1 cellular context compared by ENCODE assay signal in the genomic region with DNA sequence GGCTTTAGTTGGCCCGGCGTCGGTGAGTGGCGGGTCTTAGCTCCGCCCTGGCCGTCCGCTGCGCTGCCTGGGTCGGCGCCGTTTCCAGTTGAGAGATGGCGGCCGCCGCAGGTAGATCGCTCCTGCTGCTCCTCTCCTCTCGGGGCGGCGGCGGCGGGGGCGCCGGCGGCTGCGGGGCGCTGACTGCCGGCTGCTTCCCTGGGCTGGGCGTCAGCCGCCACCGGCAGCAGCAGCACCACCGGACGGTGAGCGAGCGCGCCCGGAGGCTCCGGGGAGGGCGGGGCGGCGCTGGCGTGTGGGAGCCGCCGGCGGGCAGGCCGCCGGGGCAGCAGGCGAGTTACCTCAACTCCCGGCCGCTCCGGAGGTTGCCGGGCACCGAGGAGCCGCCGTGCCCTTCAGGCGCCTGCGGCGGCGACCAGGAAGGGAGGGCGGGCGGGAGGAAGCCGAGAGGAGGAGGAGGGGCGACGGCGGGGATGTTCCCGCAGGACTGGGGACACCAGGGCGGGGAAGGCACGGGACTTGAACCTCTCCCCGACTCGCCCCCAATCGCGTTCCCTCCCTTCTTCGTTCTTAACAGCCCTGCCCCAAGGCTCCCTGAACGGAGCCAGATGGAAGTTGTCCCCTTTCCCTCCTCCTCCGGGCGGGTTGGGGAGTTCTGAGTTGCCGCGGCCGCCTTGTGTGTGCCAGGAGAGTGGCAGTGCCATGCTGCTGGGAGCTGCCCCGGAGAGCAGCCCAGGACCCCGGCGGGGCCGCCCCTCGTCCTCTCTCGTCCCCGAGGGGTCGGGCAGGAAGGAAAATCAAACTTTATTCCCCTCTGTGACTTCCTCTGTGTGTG.
A peak's percentile ranks its signal among the peaks of the same experiment; 100 is the strongest.
TF ChIP-seq lines count a peak whose summit lies in the region.

A gene with protein sequence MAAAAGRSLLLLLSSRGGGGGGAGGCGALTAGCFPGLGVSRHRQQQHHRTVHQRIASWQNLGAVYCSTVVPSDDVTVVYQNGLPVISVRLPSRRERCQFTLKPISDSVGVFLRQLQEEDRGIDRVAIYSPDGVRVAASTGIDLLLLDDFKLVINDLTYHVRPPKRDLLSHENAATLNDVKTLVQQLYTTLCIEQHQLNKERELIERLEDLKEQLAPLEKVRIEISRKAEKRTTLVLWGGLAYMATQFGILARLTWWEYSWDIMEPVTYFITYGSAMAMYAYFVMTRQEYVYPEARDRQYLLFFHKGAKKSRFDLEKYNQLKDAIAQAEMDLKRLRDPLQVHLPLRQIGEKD (plus strand): TSS at position 87 of the 835 bp plus-strand sequence. CDS start 9 bp downstream, at position 96.

TF ChIP-seq in GM12878, 131 proteins besides CTCF, POLR2A, EP300 and RAD21:
- no peak; the same call in 1 of the 2 replicates for TF ChIP-seq CHD2 (IDR thresholded peaks at IDR 0.05; ENCODE audit: borderline replicate concordance, low read depth, low read length)
- TF ChIP-seq PKNOX1 (IDR thresholded peaks at IDR 0.05) = peak; percentile 98
- 0 out of 2 replicates have a peak, but pooled peaks have one; percentile 57 for TF ChIP-seq SMAD5 (IDR thresholded peaks at IDR 0.05; ENCODE audit: low read depth)
- TF ChIP-seq KDM1A (IDR thresholded peaks at IDR 0.05; ENCODE audit: borderline replicate concordance) = no peak
- TF ChIP-seq ZSCAN29 (IDR thresholded peaks at IDR 0.05) = 0 out of 2 replicates have a peak, but pooled peaks have one; percentile 60
- peak; percentile 69 for TF ChIP-seq REST (IDR thresholded peaks at IDR 0.05; ENCODE audit: low read depth, low read length)
- TF ChIP-seq BHLHE40 (IDR thresholded peaks at IDR 0.05; ENCODE audit: borderline replicate concordance in 1 of 2, low read depth in 2 of 2, low read length in 1 of 2) = peak; percentile 44 to 84; a peak in 3 of 4 replicates
- no peak for TF ChIP-seq IRF4 (IDR thresholded peaks at IDR 0.05; ENCODE audit: low read depth, low read length)
- TF ChIP-seq, protein P1, sequence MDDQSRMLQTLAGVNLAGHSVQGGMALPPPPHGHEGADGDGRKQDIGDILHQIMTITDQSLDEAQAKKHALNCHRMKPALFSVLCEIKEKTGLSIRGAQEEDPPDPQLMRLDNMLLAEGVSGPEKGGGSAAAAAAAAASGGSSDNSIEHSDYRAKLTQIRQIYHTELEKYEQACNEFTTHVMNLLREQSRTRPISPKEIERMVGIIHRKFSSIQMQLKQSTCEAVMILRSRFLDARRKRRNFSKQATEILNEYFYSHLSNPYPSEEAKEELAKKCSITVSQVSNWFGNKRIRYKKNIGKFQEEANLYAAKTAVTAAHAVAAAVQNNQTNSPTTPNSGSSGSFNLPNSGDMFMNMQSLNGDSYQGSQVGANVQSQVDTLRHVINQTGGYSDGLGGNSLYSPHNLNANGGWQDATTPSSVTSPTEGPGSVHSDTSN (IDR thresholded peaks at IDR 0.05; ENCODE audit: insufficient replicate concordance, low read depth, low read length) = peak; percentile 97
- TF ChIP-seq ASH2L (IDR thresholded peaks at IDR 0.05; ENCODE audit: borderline replicate concordance, low read depth) = peak; percentile 25; the same call in 1 of the 2 replicates
- peak; percentile 96 for TF ChIP-seq DPF2 (IDR thresholded peaks at IDR 0.05)
- TF ChIP-seq NR2F1 (conservative IDR thresholded peaks at IDR 0.05) = peak; percentile 62
- peak; percentile 30; the same call in 1 of the 2 replicates for TF ChIP-seq RUNX3 (IDR thresholded peaks at IDR 0.05; ENCODE audit: low read length)
- TF ChIP-seq MYB (IDR thresholded peaks at IDR 0.05; ENCODE audit: borderline replicate concordance, low read depth, low read length) = no peak
- TF ChIP-seq RAD51 (IDR thresholded peaks at IDR 0.05) = no peak
- peak; percentile 64 for TF ChIP-seq BACH1 (IDR thresholded peaks at IDR 0.05; ENCODE audit: borderline replicate concordance)
- TF ChIP-seq PRDM15 (CRISPR knock-in tag; IDR thresholded peaks at IDR 0.05) = no peak
- TF ChIP-seq, protein P2, sequence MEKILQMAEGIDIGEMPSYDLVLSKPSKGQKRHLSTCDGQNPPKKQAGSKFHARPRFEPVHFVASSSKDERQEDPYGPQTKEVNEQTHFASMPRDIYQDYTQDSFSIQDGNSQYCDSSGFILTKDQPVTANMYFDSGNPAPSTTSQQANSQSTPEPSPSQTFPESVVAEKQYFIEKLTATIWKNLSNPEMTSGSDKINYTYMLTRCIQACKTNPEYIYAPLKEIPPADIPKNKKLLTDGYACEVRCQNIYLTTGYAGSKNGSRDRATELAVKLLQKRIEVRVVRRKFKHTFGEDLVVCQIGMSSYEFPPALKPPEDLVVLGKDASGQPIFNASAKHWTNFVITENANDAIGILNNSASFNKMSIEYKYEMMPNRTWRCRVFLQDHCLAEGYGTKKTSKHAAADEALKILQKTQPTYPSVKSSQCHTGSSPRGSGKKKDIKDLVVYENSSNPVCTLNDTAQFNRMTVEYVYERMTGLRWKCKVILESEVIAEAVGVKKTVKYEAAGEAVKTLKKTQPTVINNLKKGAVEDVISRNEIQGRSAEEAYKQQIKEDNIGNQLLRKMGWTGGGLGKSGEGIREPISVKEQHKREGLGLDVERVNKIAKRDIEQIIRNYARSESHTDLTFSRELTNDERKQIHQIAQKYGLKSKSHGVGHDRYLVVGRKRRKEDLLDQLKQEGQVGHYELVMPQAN (conservative IDR thresholded peaks at IDR 0.05) = peak; percentile 49; the same call in 1 of the 2 replicates
- TF ChIP-seq HDGF (IDR thresholded peaks at IDR 0.05) = no peak
- no peak for TF ChIP-seq KAT2A (conservative IDR thresholded peaks at IDR 0.05; ENCODE audit: control insufficient read depth, low read depth, low read length)
- TF ChIP-seq KLF5 (IDR thresholded peaks at IDR 0.05; ENCODE audit: partially characterized antibody) = peak; percentile 47
- TF ChIP-seq IRF3 (IDR thresholded peaks at IDR 0.05) = 0 out of 2 replicates have a peak, but pooled peaks have one; percentile 42
- peak; percentile 40; the same call in 1 of the 2 replicates for TF ChIP-seq GABPA (IDR thresholded peaks at IDR 0.05; ENCODE audit: low read depth)
- no peak for TF ChIP-seq ZNF274 (IDR thresholded peaks at IDR 0.05; ENCODE audit: insufficient read depth, insufficient read length)
- TF ChIP-seq CBX5 (IDR thresholded peaks at IDR 0.05; ENCODE audit: low read depth) = peak; percentile 76; the same call in 1 of the 2 replicates
- TF ChIP-seq SMARCA5 (IDR thresholded peaks at IDR 0.05) = peak; percentile 93
- TF ChIP-seq ELK1 (IDR thresholded peaks at IDR 0.05; ENCODE audit: low read depth, low read length) = peak; percentile 13; the same call in 1 of the 2 replicates
- TF ChIP-seq YY1 (IDR thresholded peaks at IDR 0.05; ENCODE audit: low read depth, low read length) = peak; percentile 90
- peak; percentile 55 for TF ChIP-seq CREB1 (IDR thresholded peaks at IDR 0.05; ENCODE audit: low read depth)
- no peak for TF ChIP-seq NFXL1 (IDR thresholded peaks at IDR 0.05; ENCODE audit: borderline replicate concordance)
- TF ChIP-seq GATAD2B (conservative IDR thresholded peaks at IDR 0.05; ENCODE audit: low read depth) = peak; percentile 68; the same call in 1 of the 2 replicates
- TF ChIP-seq IKZF1 (conservative IDR thresholded peaks at IDR 0.05) = peak; percentile 76
- peak; percentile 88 for TF ChIP-seq SP1 (IDR thresholded peaks at IDR 0.05; ENCODE audit: low read depth, low read length)
- TF ChIP-seq MXI1 (IDR thresholded peaks at IDR 0.05; ENCODE audit: low read depth, low read length) = peak; percentile 6; the same call in 1 of the 2 replicates
- TF ChIP-seq TAF1 (IDR thresholded peaks at IDR 0.05; ENCODE audit: borderline replicate concordance, low read depth, low read length) = peak; percentile 100
- peak; percentile 55 for TF ChIP-seq POLR2AphosphoS5 (IDR thresholded peaks at IDR 0.05; ENCODE audit: low read length)
- peak; percentile 97 for TF ChIP-seq LARP7 (IDR thresholded peaks at IDR 0.05)
- TF ChIP-seq TCF7 (IDR thresholded peaks at IDR 0.05; ENCODE audit: borderline replicate concordance) = no peak
- TF ChIP-seq RB1 (IDR thresholded peaks at IDR 0.05; ENCODE audit: borderline replicate concordance) = peak; percentile 85; the same call in 1 of the 2 replicates
